In genomic region chr5:157544623-157544989, GRCh38 we compare ENCODE assay signal across 15 cellular contexts. TPM values are rescaled to one million over a fixed set of nuclear protein-coding genes. Genes with fewer than 3 reads are reported as not detected.
DNase-seq lines count a peak whose midpoint lies in the region; ATAC-seq and TF ChIP-seq lines count a peak whose summit lies in the region.
"Had no signal": no experiment of that assay in that cellular context is flagged by ENCODE, and none has a peak within 500 bp of the region (broad histone marks: within the 10 kb centered on the region; RNA-seq: fewer than 3 reads in every experiment).

No MANE protein-coding gene starts in this region.

- peaks cover 94% of the 10 kb centered on the region for H3K4me1 Mint-ChIP-seq in activated T-cell treated with anti-CD3 and anti-CD28 coated beads, Interleukin-2, amount 50 U/mL, for 72 hours (ENCODE audit: low read depth)
- peaks cover 62% of the 10 kb centered on the region for H3K4me1 Mint-ChIP-seq in activated CD8-positive, alpha-beta T cell treated with anti-CD3 and anti-CD28 coated beads for 36 hours (ENCODE audit: low read depth)

- ATAC-seq in activated T-cell treated with anti-CD3 and anti-CD28 coated beads, Interleukin-2, amount 50 U/mL, for 72 hours (replicated peaks in 1 of 2) = peak; percentile 34 to 40
- peak; percentile 11 for ATAC-seq in activated CD8-positive, alpha-beta T cell treated with anti-CD3 and anti-CD28 coated beads for 36 hours
- ATAC-seq in left lung = no peak
- no peak for ATAC-seq in HG03139 (IDR thresholded peaks at IDR 0.05; ENCODE audit: unreplicated experiment)
- ATAC-seq: SK-N-SH treated with all-trans-retinoic acid at 6 μM for 48 hours had no signal

- peak overlapping the region; percentile 74 to 80 for H3K4me3 Mint-ChIP-seq in activated T-cell treated with anti-CD3 and anti-CD28 coated beads, Interleukin-2, amount 50 U/mL, for 72 hours
- peak overlapping the region; percentile 0 for H3K4me3 Mint-ChIP-seq in activated CD8-positive, alpha-beta T cell treated with anti-CD3 and anti-CD28 coated beads for 36 hours

- no peaks in the 10 kb centered on the region for H3K27me3 Mint-ChIP-seq in activated T-cell treated with anti-CD3 and anti-CD28 coated beads, Interleukin-2, amount 50 U/mL, for 72 hours (ENCODE audit: low read depth)
- no peaks in the 10 kb centered on the region for H3K27me3 Mint-ChIP-seq in activated CD8-positive, alpha-beta T cell treated with anti-CD3 and anti-CD28 coated beads for 36 hours

- TF ChIP-seq POLR2A in lower leg skin (IDR thresholded peaks at IDR 0.05) = no peak

- POLR2A ChIA-PET in activated CD8-positive, alpha-beta T cell treated with anti-CD3 and anti-CD28 coated beads for 36 hours (lab: Charles Lee) = interaction anchor here (0.8 to 1.0 kb wide), 2 partner anchors 52 to 277 kb away, joined by 3 to 4 read pairs; no protein-coding TSS in a partner anchor

- no peak for DNase-seq in activated T-cell treated with anti-CD3 and anti-CD28 coated beads, Interleukin-2, amount 50 U/mL, for 72 hours
- DNase-seq in activated T-cell treated with anti-CD3 and anti-CD28 coated beads, Interleukin-2, amount 50 U/mL, for 1 hour = no peak
- no peak for DNase-seq in activated CD8-positive, alpha-beta T cell treated with anti-CD3 and anti-CD28 coated beads for 36 hours
- DNase-seq in left lung = no peak
- no peak for DNase-seq in tibial artery
- DNase-seq in activated CD4-positive, CD25-positive, alpha-beta regulatory T cell treated with anti-CD3 and anti-CD28 coated beads, Interleukin-2, amount 50 U/mL, for 72 hours = no peak
- DNase-seq in lower leg skin (ENCODE audit: low spot score in 2 of 2) = no peak
- DNase-seq: ACHN; NCI-H187; NK-92 treated with Interleukin-12 subunit alpha and Interleukin-12 subunit beta, amount 100 ng/mL, for 24 hours; testis had no signal

- H3K27me3 ChIP-seq in left lung = no peaks in the 10 kb centered on the region
- no peaks in the 10 kb centered on the region for H3K27me3 ChIP-seq in tibial artery
- H3K27me3 ChIP-seq: ascending aorta, testis had no signal

- CTCF ChIA-PET in activated CD8-positive, alpha-beta T cell treated with anti-CD3 and anti-CD28 coated beads for 36 hours (lab: Charles Lee) = no interaction called here

- TF ChIP-seq CTCF in activated CD8-positive, alpha-beta T cell treated with anti-CD3 and anti-CD28 coated beads for 36 hours (IDR thresholded peaks at IDR 0.05) = no peak
- no peak for TF ChIP-seq CTCF in left lung (IDR thresholded peaks at IDR 0.05)
- TF ChIP-seq CTCF in tibial artery (IDR thresholded peaks at IDR 0.05) = no peak
- no peak for TF ChIP-seq CTCF in lower leg skin (IDR thresholded peaks at IDR 0.05)

- intact Hi-C loops in activated CD8-positive, alpha-beta T cell treated with anti-CD3 and anti-CD28 coated beads for 36 hours (cut with micrococcal nuclease) = no loop called here
- intact Hi-C loops in left lung (cut with DNase I) (no loop called here), tibial artery (cut with DNase I; ENCODE audit: low total_unique reads) (no loop called here), lower leg skin (cut with DNase I; ENCODE audit: low total_unique reads) (no loop called here)

- no peaks in the 10 kb centered on the region for H3K9me3 ChIP-seq in left lung
- H3K9me3 ChIP-seq in tibial artery = no peaks in the 10 kb centered on the region
- H3K9me3 ChIP-seq: ascending aorta, testis had no signal

- H3K36me3 ChIP-seq in left lung (no peaks in the 10 kb centered on the region), tibial artery (no peaks in the 10 kb centered on the region)
- H3K36me3 ChIP-seq: ascending aorta had no signal

- peaks cover 3 to 9% of the 10 kb centered on the region in 2 donors for H3K36me3 Mint-ChIP-seq in activated T-cell treated with anti-CD3 and anti-CD28 coated beads, Interleukin-2, amount 50 U/mL, for 72 hours (ENCODE audit: insufficient read depth in 2 of 2)
- H3K36me3 Mint-ChIP-seq in activated CD8-positive, alpha-beta T cell treated with anti-CD3 and anti-CD28 coated beads for 36 hours (ENCODE audit: low read depth) = no peaks in the 10 kb centered on the region

- H3K27ac ChIP-seq in left lung (peak overlapping the region; percentile 46 to 59), tibial artery (peak overlapping the region; percentile 62 to 65)
- H3K27ac ChIP-seq: ascending aorta, KMS-11 had no signal

- H3K4me1 ChIP-seq in left lung (peaks cover 32 to 95% of the 10 kb centered on the region in 2 donors), tibial artery (peaks cover 0 to 100% (median 70%) of the 10 kb centered on the region in 4 donors)

- H3K9me3 Mint-ChIP-seq in activated T-cell treated with anti-CD3 and anti-CD28 coated beads, Interleukin-2, amount 50 U/mL, for 72 hours = no peaks in the 10 kb centered on the region
- H3K9me3 Mint-ChIP-seq in activated CD8-positive, alpha-beta T cell treated with anti-CD3 and anti-CD28 coated beads for 36 hours = no peaks in the 10 kb centered on the region

- no peak overlapping the region for H3K4me3 ChIP-seq in left lung
- no peak overlapping the region for H3K4me3 ChIP-seq in tibial artery
- no peak overlapping the region for H3K4me3 ChIP-seq in lower leg skin (ENCODE audit: low read depth, poor library complexity, severe bottlenecking)
- H3K4me3 ChIP-seq: ascending aorta, testis had no signal

- peak overlapping the region; percentile 98 for H3K27ac Mint-ChIP-seq in activated T-cell treated with anti-CD3 and anti-CD28 coated beads, Interleukin-2, amount 50 U/mL, for 72 hours
- H3K27ac Mint-ChIP-seq in activated CD8-positive, alpha-beta T cell treated with anti-CD3 and anti-CD28 coated beads for 36 hours = peak overlapping the region; percentile 81

- WGBS in lower leg skin, 2 donors = 81 to 86% methylated on average over 7 of the region's 7 CpGs

RNA-seq across cellular contexts. Expression of gene ADAM19, which starts 31.0 kb away (rescaled TPM):
- total RNA-seq in activated T-cell treated with anti-CD3 and anti-CD28 coated beads, Interleukin-2, amount 50 U/mL, for 72 hours = 100 to 1,000 TPM in 1 of 2 donors, 10 to 100 TPM in 1; 50.2 to 127 TPM
- 10 to 100 TPM; 12.3 to 12.9 TPM for total RNA-seq in activated CD8-positive, alpha-beta T cell treated with anti-CD3 and anti-CD28 coated beads for 36 hours
- total RNA-seq in left lung (10 to 100 TPM; 17.1 to 20.8 TPM), lower leg skin (1 to 10 TPM in 2 of 4 donors, under 1 TPM in 2; 0.68 to 1.7 (median 1.0) TPM)

Comparison
In these comparisons a context has a peak if more than half of its experiments do, and no peak if none do; other contexts are left out.
1. ATAC-seq: peak in activated T-cell treated with anti-CD3 and anti-CD28 coated beads, Interleukin-2, amount 50 U/mL, for 72 hours (2 of 2) and activated CD8-positive, alpha-beta T cell treated with anti-CD3 and anti-CD28 coated beads for 36 hours (single experiment); none in left lung (single experiment) and HG03139 (single experiment).
2. RNA of gene ADAM19, which starts 31.0 kb away (total RNA-seq): 50.2 to 127 TPM in activated T-cell treated with anti-CD3 and anti-CD28 coated beads, Interleukin-2, amount 50 U/mL, for 72 hours, 17.1 to 20.8 TPM in left lung and 12.3 to 12.9 TPM in activated CD8-positive, alpha-beta T cell treated with anti-CD3 and anti-CD28 coated beads for 36 hours; 0.68 to 1.7 TPM in lower leg skin; every median in the first group is over 4 times any median in the second.